ENCODE assay signal across 1 cellular context in genomic region chr1:207963429-207964194, GRCh38.
TF ChIP-seq lines count a peak whose summit lies in the region.

No MANE protein-coding gene starts in this region.

TF ChIP-seq in WTC11, 78 proteins besides CTCF, POLR2A, EP300 and RAD21 (continued from another document and continues in another):
- TF ChIP-seq AFF4 (CRISPR knock-in tag; IDR thresholded peaks at IDR 0.05; ENCODE audit: borderline replicate concordance) (no peak), ZNF671 (CRISPR knock-in tag; IDR thresholded peaks at IDR 0.05) (no peak), E2F1 (CRISPR knock-in tag; IDR thresholded peaks at IDR 0.05) (no peak), ATF2 (CRISPR knock-in tag; IDR thresholded peaks at IDR 0.05; ENCODE audit: borderline replicate concordance, low read depth) (no peak), ZBTB43 (CRISPR knock-in tag; IDR thresholded peaks at IDR 0.05) (no peak), GTF2I (CRISPR knock-in tag; conservative IDR thresholded peaks at IDR 0.05) (no peak), ZMAT4 (CRISPR knock-in tag; IDR thresholded peaks at IDR 0.05) (no peak), NFYB (CRISPR knock-in tag; conservative IDR thresholded peaks at IDR 0.05; ENCODE audit: low read depth) (no peak), GABPB1 (CRISPR knock-in tag; IDR thresholded peaks at IDR 0.05) (peak; percentile 55; the same call in 1 of the 2 replicates), SOX15 (CRISPR knock-in tag; IDR thresholded peaks at IDR 0.05) (no peak), CREB1 (CRISPR knock-in tag; IDR thresholded peaks at IDR 0.05) (0 out of 2 replicates have a peak, but pooled peaks have one; percentile 51), CDX4 (CRISPR knock-in tag; IDR thresholded peaks at IDR 0.05; ENCODE audit: borderline replicate concordance) (no peak), MYBL2 (CRISPR knock-in tag; IDR thresholded peaks at IDR 0.05) (no peak), STAT6 (CRISPR knock-in tag; conservative IDR thresholded peaks at IDR 0.05; ENCODE audit: low read depth) (no peak), FOXP1 (CRISPR knock-in tag; IDR thresholded peaks at IDR 0.05; ENCODE audit: borderline replicate concordance) (no peak; the same call in 1 of the 2 replicates), ZNF396 (CRISPR knock-in tag; IDR thresholded peaks at IDR 0.05; ENCODE audit: borderline replicate concordance) (no peak), ELF4 (CRISPR knock-in tag; IDR thresholded peaks at IDR 0.05; ENCODE audit: low read depth) (peak; percentile 86; the same call in 1 of the 2 replicates), SMAD4 (CRISPR knock-in tag; IDR thresholded peaks at IDR 0.05) (no peak), GRHL2 (CRISPR knock-in tag; IDR thresholded peaks at IDR 0.05; ENCODE audit: insufficient replicate concordance, severe bottlenecking) (no peak), PRDM15 (CRISPR knock-in tag; IDR thresholded peaks at IDR 0.05) (0 out of 2 replicates have a peak, but pooled peaks have one; percentile 35), USF1 (CRISPR knock-in tag; IDR thresholded peaks at IDR 0.05) (no peak), PRRX2 (CRISPR knock-in tag; IDR thresholded peaks at IDR 0.05) (no peak), TCF7 (CRISPR knock-in tag; IDR thresholded peaks at IDR 0.05; ENCODE audit: low read depth) (no peak), ZBTB21 (CRISPR knock-in tag; IDR thresholded peaks at IDR 0.05; ENCODE audit: borderline replicate concordance) (no peak), CREM (CRISPR knock-in tag; IDR thresholded peaks at IDR 0.05) (peak; percentile 85), KAT7 (CRISPR knock-in tag; IDR thresholded peaks at IDR 0.05; ENCODE audit: borderline replicate concordance) (0 out of 2 replicates have a peak, but pooled peaks have one; percentile 11), TEAD1 (CRISPR knock-in tag; IDR thresholded peaks at IDR 0.05) (no peak), RELA (CRISPR knock-in tag; IDR thresholded peaks at IDR 0.05; ENCODE audit: borderline replicate concordance) (no peak), TP53 (CRISPR knock-in tag; IDR thresholded peaks at IDR 0.05) (no peak), HMGA2 (CRISPR knock-in tag; IDR thresholded peaks at IDR 0.05) (no peak), PREB (CRISPR knock-in tag; IDR thresholded peaks at IDR 0.05; ENCODE audit: borderline replicate concordance) (no peak), ZNF423 (CRISPR knock-in tag; IDR thresholded peaks at IDR 0.05) (no peak), JAZF1 (CRISPR knock-in tag; IDR thresholded peaks at IDR 0.05) (no peak), MLX (CRISPR knock-in tag; IDR thresholded peaks at IDR 0.05) (peak; percentile 86; the same call in 1 of the 2 replicates), HMGXB4 (CRISPR knock-in tag; IDR thresholded peaks at IDR 0.05) (peak; percentile 97), ATF3 (CRISPR knock-in tag; conservative IDR thresholded peaks at IDR 0.05) (no peak), ZNF317 (CRISPR knock-in tag; IDR thresholded peaks at IDR 0.05; ENCODE audit: borderline replicate concordance, low read depth) (no peak), MAX (CRISPR knock-in tag; IDR thresholded peaks at IDR 0.05) (peak; percentile 58; the same call in 1 of the 2 replicates)
